In genomic region chr10:23194966-23195845, GRCh38 we compare ENCODE assay signal across 22 cellular contexts. TPM values are rescaled to one million over a fixed set of nuclear protein-coding genes. Genes with fewer than 3 reads are reported as not detected.
DNase-seq lines count a peak whose midpoint lies in the region; ATAC-seq and TF ChIP-seq lines count a peak whose summit lies in the region.
"Had no signal": no experiment of that assay in that cellular context is flagged by ENCODE, and none has a peak within 500 bp of the region (broad histone marks: within the 10 kb centered on the region; RNA-seq: fewer than 3 reads in every experiment).

No MANE protein-coding gene starts in this region.

- no peaks in the 10 kb centered on the region for H3K9me3 Mint-ChIP-seq in stimulated activated naive B cell treated with anti-CD40 and anti-IgM and Interleukin-4, amounts not matched to agents 10 μg/mL and 1 μg/mL and 100 μg/mL, for 72 hours
- H3K9me3 Mint-ChIP-seq: IgD-negative memory B cell had no signal

- H3K4me3 ChIP-seq in heart left ventricle = peak overlapping the region in 11 of 12 donors; percentile 3 to 21 (median 14)
- H3K4me3 ChIP-seq in lower lobe of right lung = no peak overlapping the region
- H3K4me3 ChIP-seq: BLaER1, right lobe of liver had no signal

- H3K9me3 ChIP-seq in heart left ventricle (no peaks in the 10 kb centered on the region), lower lobe of right lung (no peaks in the 10 kb centered on the region)
- H3K9me3 ChIP-seq: right lobe of liver had no signal

- H3K27ac Mint-ChIP-seq in stimulated activated naive B cell treated with anti-CD40 and anti-IgM and Interleukin-4, amounts not matched to agents 10 μg/mL and 1 μg/mL and 100 μg/mL, for 72 hours = peak overlapping the region; percentile 67
- H3K27ac Mint-ChIP-seq: activated CD4-positive, alpha-beta T cell treated with anti-CD3 and anti-CD28 coated beads for 36 hours had no signal

- peaks cover 0 to 4% of the 10 kb centered on the region in 2 donors for H3K36me3 Mint-ChIP-seq in stimulated activated naive B cell treated with anti-CD40 and anti-IgM and Interleukin-4, amounts not matched to agents 10 μg/mL and 1 μg/mL and 100 μg/mL, for 72 hours
- H3K36me3 Mint-ChIP-seq: IgD-negative memory B cell had no signal

- H3K27me3 ChIP-seq in heart left ventricle (peaks cover 53 to 97% (median 74%) of the 10 kb centered on the region in 9 donors), lower lobe of right lung (ENCODE audit: low read depth) (peaks cover 93% of the 10 kb centered on the region)

- H3K27me3 Mint-ChIP-seq in stimulated activated naive B cell treated with anti-CD40 and anti-IgM and Interleukin-4, amounts not matched to agents 10 μg/mL and 1 μg/mL and 100 μg/mL, for 72 hours = peaks cover 62 to 84% of the 10 kb centered on the region in 2 donors

- no peak for TF ChIP-seq POLR2A in heart left ventricle (IDR thresholded peaks at IDR 0.05)

- H3K27ac ChIP-seq in heart left ventricle (no peak overlapping the region), lower lobe of right lung (no peak overlapping the region)
- H3K27ac ChIP-seq: BLaER1, right lobe of liver had no signal

- peak overlapping the region in 1 of 2 donors; percentile 21 for H3K4me3 Mint-ChIP-seq in stimulated activated naive B cell treated with anti-CD40 and anti-IgM and Interleukin-4, amounts not matched to agents 10 μg/mL and 1 μg/mL and 100 μg/mL, for 72 hours
- H3K4me3 Mint-ChIP-seq: activated CD4-positive, alpha-beta T cell treated with anti-CD3 and anti-CD28 coated beads for 36 hours; IgD-negative memory B cell had no signal

- intact Hi-C loops in heart left ventricle (cut with DNase I) (no loop called here), Right ventricle myocardium superior (cut with DNase I) (no loop called here), lower lobe of right lung (cut with DNase I) (no loop called here)

- 3 to 6% (median 3%) methylated on average over 48 to 70 of the region's 70 CpGs for WGBS in heart left ventricle, 4 donors

- H3K4me1 Mint-ChIP-seq in stimulated activated naive B cell treated with anti-CD40 and anti-IgM and Interleukin-4, amounts not matched to agents 10 μg/mL and 1 μg/mL and 100 μg/mL, for 72 hours = peaks cover 1 to 10% of the 10 kb centered on the region in 2 donors

- DNase-seq in heart left ventricle (no peak), Right ventricle myocardium superior (no peak), ecto neural progenitor cell (ENCODE audit: low spot score) (peak; percentile 50), lower lobe of right lung (peak; percentile 45), NCI-H2171 (lab: John Stamatoyannopoulos, UW) (no peak)
- no peak for DNase-seq in stimulated activated naive B cell treated with anti-CD40 and anti-IgM and Interleukin-4, amounts not matched to agents 10 μg/mL and 1 μg/mL and 100 μg/mL, for 72 hours
- DNase-seq in activated CD4-positive, alpha-beta T cell treated with anti-CD3 and anti-CD28 coated beads, Interleukin-2, amount 50 U/mL, for 1 hour = no peak
- DNase-seq: activated CD4-positive, alpha-beta T cell treated with anti-CD3 and anti-CD28 coated beads for 36 hours; Calu3; hypothalamus; left cardiac atrium; NCI-H1417; NCI-H2107; right lobe of liver; stimulated activated CD4-positive, alpha-beta T cell treated with anti-CD3 and anti-CD28 coated beads, Interleukin-15, amount 100 ng/mL, for 24 hours had no signal

- H3K4me1 ChIP-seq in heart left ventricle (peaks cover 0 to 42% (median 6%) of the 10 kb centered on the region in 12 donors), lower lobe of right lung (no peaks in the 10 kb centered on the region)
- H3K4me1 ChIP-seq: BLaER1 had no signal

- no peaks in the 10 kb centered on the region for H3K36me3 ChIP-seq in heart left ventricle
- no peaks in the 10 kb centered on the region for H3K36me3 ChIP-seq in lower lobe of right lung
- H3K36me3 ChIP-seq: BLaER1, right lobe of liver had no signal

- ATAC-seq in heart left ventricle (peak in 1 of 4 donors; percentile 42), Right ventricle myocardium superior (ENCODE audit: poor library complexity) (no peak), lower lobe of right lung (no peak), HG03039 (IDR thresholded peaks at IDR 0.05; ENCODE audit: unreplicated experiment) (no peak)
- ATAC-seq in stimulated activated naive B cell treated with anti-CD40 and anti-IgM and Interleukin-4, amounts not matched to agents 10 μg/mL and 1 μg/mL and 100 μg/mL, for 72 hours (replicated peaks) = no peak
- ATAC-seq: activated CD4-positive, alpha-beta T cell treated with anti-CD3 and anti-CD28 coated beads for 36 hours; right lobe of liver had no signal

- TF ChIP-seq CTCF in heart left ventricle (IDR thresholded peaks at IDR 0.05) (no peak), lower lobe of right lung (IDR thresholded peaks at IDR 0.05) (no peak)

RNA-seq across cellular contexts. Expression of gene PTF1A, which starts 3.1 kb away (rescaled TPM):
- total RNA-seq in heart left ventricle (not detected), Right ventricle myocardium superior (not detected), lower lobe of right lung (not detected)
- polyA plus RNA-seq in heart left ventricle = not detected
- total RNA-seq: A673; activated CD4-positive, alpha-beta T cell treated with anti-CD3 and anti-CD28 coated beads for 36 hours; Calu3; left cardiac atrium; M059J; mononuclear cell; right lobe of liver; temporal lobe had no signal
- polyA plus RNA-seq: IgD-negative memory B cell had no signal

Comparison
In these comparisons a context has a peak if more than half of its experiments do, and no peak if none do; other contexts are left out.
1. DNase-seq: peak in ecto neural progenitor cell (single experiment) and lower lobe of right lung (single experiment); none in heart left ventricle (0 of 5), Right ventricle myocardium superior (single experiment), stimulated activated naive B cell treated with anti-CD40 and anti-IgM and Interleukin-4, amounts not matched to agents 10 μg/mL and 1 μg/mL and 100 μg/mL, for 72 hours (single experiment), NCI-H2171 (single experiment) and activated CD4-positive, alpha-beta T cell treated with anti-CD3 and anti-CD28 coated beads, Interleukin-2, amount 50 U/mL, for 1 hour (single experiment).